In genomic region chr17:77772461-77772897, GRCh38 we compare ENCODE assay signal across 8 cellular contexts.
A peak's percentile ranks its signal among the peaks of the same experiment; 100 is the strongest.
DNase-seq lines count a peak whose midpoint lies in the region; ATAC-seq and TF ChIP-seq lines count a peak whose summit lies in the region.

No MANE protein-coding gene starts in this region.

- POLR2A ChIA-PET in CD8-positive, alpha-beta memory T cell (lab: Charles Lee) = interaction anchor here (1.4 to 1.8 kb wide), 2 partner anchors 12 to 186 kb away, joined by 4 to 12 read pairs; partner anchors contain the start of gene TNRC6C

- H3K9me3 Mint-ChIP-seq in CD8-positive, alpha-beta memory T cell = no peaks in the 10 kb centered on the region

- peak; percentile 97 for TF ChIP-seq CTCF in WERI-Rb-1 (IDR thresholded peaks at IDR 0.05; ENCODE audit: low read depth, low read length)
- peak in 2 of 3 donors; percentile 14 to 31 for TF ChIP-seq CTCF in breast epithelium (IDR thresholded peaks at IDR 0.05)
- peak; percentile 62 for TF ChIP-seq CTCF in liver (IDR thresholded peaks at IDR 0.05; ENCODE audit: low read depth, low read length, missing input control)

- H3K4me3 ChIP-seq in CD8-positive, alpha-beta memory T cell (ENCODE audit: low read length) = no peak overlapping the region
- H3K4me3 ChIP-seq in WERI-Rb-1 (ENCODE audit: low read depth, low read length) (no peak overlapping the region), breast epithelium (no peak overlapping the region), liver (ENCODE audit: low read depth in 1 of 3, low read length in 3 of 3) (no peak overlapping the region)

- no peak for TF ChIP-seq POLR2A in breast epithelium (IDR thresholded peaks at IDR 0.05)

- ATAC-seq in HG02571 (IDR thresholded peaks at IDR 0.05; ENCODE audit: unreplicated experiment) = no peak

- no peak overlapping the region for H3K27ac ChIP-seq in CD8-positive, alpha-beta memory T cell (ENCODE audit: low read depth, low read length)
- H3K27ac ChIP-seq in WERI-Rb-1 = peak overlapping the region; percentile 12; the same call in 1 of the 2 replicates
- no peak overlapping the region for H3K27ac ChIP-seq in breast epithelium
- H3K27ac ChIP-seq in liver (ENCODE audit: low read depth in 1 of 2, low read length in 2 of 2) = no peak overlapping the region

- peak; percentile 52 to 80 (median 59) for DNase-seq in CD8-positive, alpha-beta memory T cell
- DNase-seq in Kasumi-1 (lab: John Stamatoyannopoulos, UW) = peak; percentile 72
- peak; percentile 91 for DNase-seq in WERI-Rb-1
- DNase-seq in breast epithelium (ENCODE audit: low spot score in 2 of 2) = no peak
- DNase-seq in stimulated activated CD8-positive, alpha-beta memory T cell treated with anti-CD3 and anti-CD28 coated beads, Interleukin-4, amount 100 ng/mL, for 24 hours (ENCODE audit: low read depth) = peak; percentile 39
- no peak for DNase-seq in DMS79 treated with DMSO at 0.1 percent for 48 hours (lab: John Stamatoyannopoulos, UW)

- intact Hi-C loops in breast epithelium (cut with DNase I; ENCODE audit: low total_unique reads) = no loop called here

- peak overlapping the region in 5 of 7 donors; percentile 24 to 76 (median 41) for H3K4me3 Mint-ChIP-seq in CD8-positive, alpha-beta memory T cell

- no peaks in the 10 kb centered on the region for H3K27me3 ChIP-seq in CD8-positive, alpha-beta memory T cell (ENCODE audit: insufficient read depth, low read length, poor library complexity, severe bottlenecking)
- H3K27me3 ChIP-seq in WERI-Rb-1 (ENCODE audit: insufficient read depth, low read depth, severe bottlenecking) (no peaks in the 10 kb centered on the region), breast epithelium (no peaks in the 10 kb centered on the region), liver (ENCODE audit: control insufficient read depth in 4 of 4, insufficient read depth in 4 of 4, low read length in 3 of 4) (no peaks in the 10 kb centered on the region)

- 17% methylated on average over 10 of the region's 10 CpGs for WGBS in liver

- H3K4me1 Mint-ChIP-seq in CD8-positive, alpha-beta memory T cell = peaks cover 13 to 18% (median 14%) of the 10 kb centered on the region in 3 donors

- peaks cover 8% of the 10 kb centered on the region for H3K4me1 ChIP-seq in CD8-positive, alpha-beta memory T cell (ENCODE audit: insufficient read depth, low read length)
- H3K4me1 ChIP-seq in breast epithelium = no peaks in the 10 kb centered on the region
- no peaks in the 10 kb centered on the region for H3K4me1 ChIP-seq in liver (ENCODE audit: control insufficient read depth in 4 of 4, insufficient read depth in 4 of 4, low read length in 3 of 4)

- peak overlapping the region in 6 of 8 donors; percentile 32 to 96 (median 81) for H3K27ac Mint-ChIP-seq in CD8-positive, alpha-beta memory T cell

- no peaks in the 10 kb centered on the region for H3K36me3 ChIP-seq in CD8-positive, alpha-beta memory T cell (ENCODE audit: insufficient read depth, low read length)
- H3K36me3 ChIP-seq in WERI-Rb-1 = no peaks in the 10 kb centered on the region
- no peaks in the 10 kb centered on the region for H3K36me3 ChIP-seq in breast epithelium
- H3K36me3 ChIP-seq in liver (ENCODE audit: control insufficient read depth in 4 of 4, insufficient read depth in 3 of 4, low read depth in 1 of 4, low read length in 3 of 4) = no peaks in the 10 kb centered on the region

- TF ChIP-seq RAD21 in liver (IDR thresholded peaks at IDR 0.05) = peak; percentile 78 to 88

- CTCF ChIA-PET in CD8-positive, alpha-beta memory T cell (lab: Charles Lee) = interaction anchor here (0.7 to 4.5 kb wide), 7 partner anchors 10 to 242 kb away, joined by 3 to 28 read pairs (median 3); no protein-coding TSS in a partner anchor

- no peaks in the 10 kb centered on the region for H3K36me3 Mint-ChIP-seq in CD8-positive, alpha-beta memory T cell

- no peak overlapping the region for H3K9ac ChIP-seq in liver (ENCODE audit: low read depth in 1 of 2, low read length in 2 of 2)

- peaks cover 0 to 5% of the 10 kb centered on the region in 2 donors for H3K27me3 Mint-ChIP-seq in CD8-positive, alpha-beta memory T cell

- no peaks in the 10 kb centered on the region for H3K9me3 ChIP-seq in CD8-positive, alpha-beta memory T cell (ENCODE audit: low read length)
- peaks cover 3% of the 10 kb centered on the region for H3K9me3 ChIP-seq in WERI-Rb-1 (ENCODE audit: severe bottlenecking)
- H3K9me3 ChIP-seq in breast epithelium = no peaks in the 10 kb centered on the region
- H3K9me3 ChIP-seq in liver (ENCODE audit: control insufficient read depth in 4 of 4, low read length in 3 of 4) = no peaks in the 10 kb centered on the region

TF ChIP-seq in liver, 16 proteins besides CTCF, POLR2A, EP300 and RAD21:
- TF ChIP-seq NR2F2 (IDR thresholded peaks at IDR 0.05) (no peak), REST (IDR thresholded peaks at IDR 0.05) (no peak), ATF3 (IDR thresholded peaks at IDR 0.05) (no peak), FOXA1 (IDR thresholded peaks at IDR 0.05) (no peak), HNF4A (conservative IDR thresholded peaks at IDR 0.05) (no peak)

Comparison
In these comparisons a context has a peak if more than half of its experiments do, and no peak if none do; other contexts are left out.
1. DNase-seq: peak in CD8-positive, alpha-beta memory T cell (5 of 5), Kasumi-1 (2 of 2), WERI-Rb-1 (single experiment) and stimulated activated CD8-positive, alpha-beta memory T cell treated with anti-CD3 and anti-CD28 coated beads, Interleukin-4, amount 100 ng/mL, for 24 hours (single experiment); none in breast epithelium (0 of 2) and DMS79 treated with DMSO at 0.1 percent for 48 hours (single experiment).
2. CTCF ChIP-seq: peak in every context shown above with its lines; median percentile 97 in WERI-Rb-1; 62 in liver; 22 in breast epithelium.